Comparison of ENCODE assay signal across 18 cellular contexts in the genomic region with DNA sequence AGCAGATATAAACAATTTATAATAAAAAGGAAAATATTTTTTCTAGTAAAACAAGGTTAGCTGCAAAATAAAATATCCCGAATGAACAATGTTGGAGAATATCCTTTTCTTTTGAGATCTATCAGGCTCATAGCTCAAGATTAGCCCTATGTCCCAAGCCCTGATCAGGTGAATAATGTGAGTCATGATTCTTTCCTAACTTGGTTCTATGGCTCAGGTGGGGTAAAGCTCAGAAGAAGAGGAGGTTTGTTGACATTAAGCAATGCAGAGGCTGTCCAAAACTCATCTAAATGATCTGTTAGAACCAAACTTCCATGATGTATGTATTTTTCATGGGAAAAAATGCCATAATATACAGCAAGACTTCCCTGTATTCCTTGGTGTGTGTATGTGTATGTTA.
"Had no signal": no experiment of that assay in that cellular context is flagged by ENCODE, and none has a peak within 500 bp of the region (broad histone marks: within the 10 kb centered on the region; RNA-seq: fewer than 3 reads in every experiment).

No MANE protein-coding gene starts in this region.

- ATAC-seq: activated CD4-positive, CD25-positive, alpha-beta regulatory T cell treated with anti-CD3 and anti-CD28 coated beads, Interleukin-2, amount 50 U/mL, for 24 hours; activated CD8-positive, alpha-beta memory T cell treated with anti-CD3 and anti-CD28 coated beads, Interleukin-2, amount 10 ng/mL, durations not matched to agents 7 days and 5 days; Panc1 had no signal

- H3K4me3 ChIP-seq: cardiac muscle cell had no signal

- H3K36me3 ChIP-seq: cardiac muscle cell had no signal

- H3K27ac ChIP-seq: cardiac muscle cell had no signal

- DNase-seq: activated CD4-positive, alpha-beta T cell treated with anti-CD3 and anti-CD28 coated beads for 4 hours; activated CD4-positive, alpha-beta T cell treated with anti-CD3 and anti-CD28 coated beads, Interleukin-2, amount 50 U/mL, for 4 hours; activated CD8-positive, alpha-beta memory T cell treated with anti-CD3 and anti-CD28 coated beads, Interleukin-2, amount 10 ng/mL, durations not matched to agents 7 days and 5 days; activated effector memory CD4-positive, alpha-beta T cell treated with Interleukin-2 at 50 U/mL for 16 hours; activated naive CD4-positive, alpha-beta T cell; activated T-cell treated with anti-CD3 and anti-CD28 coated beads, Interleukin-2, amount 50 U/mL, for 24 hours; aorta; KG1; NCI-H1092; NCI-H1930; NCI-H2171; NCI-H2227 treated with DMSO at 0.1 percent for 48 hours; NCI-H526; NCI-H82; SHP77 treated with DMSO at 0.1 percent for 48 hours had no signal

- H3K27me3 ChIP-seq: cardiac muscle cell had no signal
